Comparison of ENCODE assay signal across 9 cellular contexts in the genomic region with DNA sequence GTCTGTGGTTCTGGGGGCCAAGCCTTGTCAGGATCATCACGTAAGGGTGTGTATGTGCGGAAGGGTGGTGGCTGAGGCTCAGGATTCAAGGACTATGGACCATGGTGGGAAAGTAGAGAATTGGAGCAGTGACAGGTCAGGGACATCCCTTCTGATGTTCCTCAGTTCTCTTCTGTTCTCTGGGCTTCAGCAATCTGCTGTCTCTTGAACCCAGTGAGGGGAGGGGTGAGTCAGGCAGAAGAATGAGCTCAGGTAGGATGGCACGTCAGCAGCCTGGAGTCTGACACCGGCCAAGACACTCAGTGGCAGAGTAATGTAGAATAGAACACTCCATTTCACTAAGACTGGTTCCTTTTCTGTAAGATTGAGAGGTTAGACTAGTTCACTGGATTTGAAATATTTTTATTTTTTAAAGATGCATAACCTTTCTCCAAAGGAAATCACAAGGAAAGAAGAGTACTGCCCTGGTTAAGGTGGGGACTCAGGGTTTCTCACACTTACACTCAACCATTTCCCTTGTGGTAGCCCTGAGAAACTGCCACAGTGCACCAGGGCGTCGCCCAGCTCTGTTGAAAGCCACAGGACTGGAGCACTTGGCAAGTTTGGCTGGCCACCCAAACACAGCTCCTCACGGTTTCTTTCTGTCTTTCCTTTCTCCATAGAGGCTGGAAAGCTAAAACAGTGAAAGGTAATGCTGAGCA. TPM values are rescaled to one million over a fixed set of nuclear protein-coding genes. Genes with fewer than 3 reads are reported as not detected.
DNase-seq lines count a peak whose midpoint lies in the region; ATAC-seq lines count a peak whose summit lies in the region.
"Had no signal": no experiment of that assay in that cellular context is flagged by ENCODE, and none has a peak within 500 bp of the region (broad histone marks: within the 10 kb centered on the region; RNA-seq: fewer than 3 reads in every experiment).

No MANE protein-coding gene starts in this region.

- H3K4me1 Mint-ChIP-seq in activated CD4-positive, alpha-beta T cell treated with anti-CD3 and anti-CD28 coated beads for 36 hours: peaks cover 59% of the 10 kb centered on the region

- intact Hi-C loops in activated CD4-positive, alpha-beta T cell treated with anti-CD3 and anti-CD28 coated beads for 36 hours (cut with DNase I, micrococcal nuclease): no loop called here
- intact Hi-C loops in left cardiac atrium (cut with DNase I): no loop called here

- POLR2A ChIA-PET in activated CD4-positive, alpha-beta T cell treated with anti-CD3 and anti-CD28 coated beads for 36 hours (lab: Charles Lee): interaction anchor here (0.6 to 1.0 kb wide), 3 partner anchors 19 to 743 kb away, joined by 3 to 8 read pairs (median 4); no protein-coding TSS in a partner anchor

- CTCF ChIA-PET in activated CD4-positive, alpha-beta T cell treated with anti-CD3 and anti-CD28 coated beads for 36 hours (lab: Charles Lee): interaction anchor here (0.6 to 3.3 kb wide), 13 partner anchors 9 to 337 kb away, joined by 3 to 19 read pairs (median 4); a partner anchor contains a TSS

- no peaks in the 10 kb centered on the region for H3K27me3 Mint-ChIP-seq in activated CD4-positive, alpha-beta T cell treated with anti-CD3 and anti-CD28 coated beads for 36 hours
- H3K27me3 Mint-ChIP-seq: activated naive CD4-positive, alpha-beta T cell treated with anti-CD3 and anti-CD28 coated beads, Interleukin-2, amount 50 U/mL, for 24 hours had no signal

- no peak overlapping the region for H3K4me3 Mint-ChIP-seq in activated CD4-positive, alpha-beta T cell treated with anti-CD3 and anti-CD28 coated beads for 36 hours
- H3K4me3 Mint-ChIP-seq: activated naive CD4-positive, alpha-beta T cell treated with anti-CD3 and anti-CD28 coated beads, Interleukin-2, amount 50 U/mL, for 24 hours had no signal

- no peaks in the 10 kb centered on the region for H3K36me3 Mint-ChIP-seq in activated CD4-positive, alpha-beta T cell treated with anti-CD3 and anti-CD28 coated beads for 36 hours (ENCODE audit: low read depth)
- H3K36me3 Mint-ChIP-seq: activated naive CD4-positive, alpha-beta T cell treated with anti-CD3 and anti-CD28 coated beads, Interleukin-2, amount 50 U/mL, for 24 hours had no signal

- no peaks in the 10 kb centered on the region for H3K9me3 Mint-ChIP-seq in activated CD4-positive, alpha-beta T cell treated with anti-CD3 and anti-CD28 coated beads for 36 hours (ENCODE audit: low read depth)
- H3K9me3 Mint-ChIP-seq: activated naive CD4-positive, alpha-beta T cell treated with anti-CD3 and anti-CD28 coated beads, Interleukin-2, amount 50 U/mL, for 24 hours had no signal

- peak; percentile 62 for DNase-seq in activated CD4-positive, alpha-beta T cell treated with anti-CD3 and anti-CD28 coated beads for 36 hours
- no peak for DNase-seq in activated CD4-positive, alpha-beta T cell treated with anti-CD3 and anti-CD28 coated beads for 1 hour
- peak; percentile 50 for DNase-seq in MV-4-11 (lab: John Stamatoyannopoulos, UW)
- DNase-seq in activated gamma-delta T cell treated with anti-CD3 and anti-CD28 coated beads, Interleukin-2, amount 50 U/mL, for 16 hours (ENCODE audit: low read depth): peak; percentile 40
- peak; percentile 48 for DNase-seq in left cardiac atrium
- peak; percentile 32 for DNase-seq in stimulated activated naive CD8-positive, alpha-beta T cell treated with anti-CD3 and anti-CD28 coated beads, Interleukin-15, Interleukin-2, amounts not matched to agents 100 U/mL and 50 U/mL, for 24 hours
- DNase-seq in superior temporal gyrus (ENCODE audit: extremely low spot score): no peak

- peak overlapping the region; percentile 56 for H3K27ac Mint-ChIP-seq in activated CD4-positive, alpha-beta T cell treated with anti-CD3 and anti-CD28 coated beads for 36 hours
- H3K27ac Mint-ChIP-seq: activated naive CD4-positive, alpha-beta T cell treated with anti-CD3 and anti-CD28 coated beads, Interleukin-2, amount 50 U/mL, for 24 hours had no signal

- ATAC-seq in activated CD4-positive, alpha-beta T cell treated with anti-CD3 and anti-CD28 coated beads for 36 hours: peak; percentile 86
- peak in 1 of 2 donors; percentile 42 for ATAC-seq in left cardiac atrium
- ATAC-seq in stimulated activated naive CD8-positive, alpha-beta T cell treated with anti-CD3 and anti-CD28 coated beads, Interleukin-15, Interleukin-2, amounts not matched to agents 100 U/mL and 50 U/mL, for 24 hours: peak; percentile 80
- ATAC-seq in HG02571 (IDR thresholded peaks at IDR 0.05; ENCODE audit: unreplicated experiment): no peak

RNA-seq across cellular contexts. Expression of a gene that starts 23.2 kb away (rescaled TPM):
- 100 to 1,000 TPM; 186 to 207 TPM for total RNA-seq in activated CD4-positive, alpha-beta T cell treated with anti-CD3 and anti-CD28 coated beads for 36 hours
- total RNA-seq in left cardiac atrium: 100 to 1,000 TPM in 1 of 2 donors, 10 to 100 TPM in 1; 74.5 to 128 TPM

Comparison
In these comparisons a context has a peak if more than half of its experiments do, and no peak if none do; other contexts are left out.
1. DNase-seq: peak in activated CD4-positive, alpha-beta T cell treated with anti-CD3 and anti-CD28 coated beads for 36 hours (single experiment), MV-4-11 (single experiment), activated gamma-delta T cell treated with anti-CD3 and anti-CD28 coated beads, Interleukin-2, amount 50 U/mL, for 16 hours (single experiment), left cardiac atrium (single experiment) and stimulated activated naive CD8-positive, alpha-beta T cell treated with anti-CD3 and anti-CD28 coated beads, Interleukin-15, Interleukin-2, amounts not matched to agents 100 U/mL and 50 U/mL, for 24 hours (single experiment); none in activated CD4-positive, alpha-beta T cell treated with anti-CD3 and anti-CD28 coated beads for 1 hour (single experiment) and superior temporal gyrus (single experiment).